ENCODE assay signal across 8 cellular contexts in the genomic region with DNA sequence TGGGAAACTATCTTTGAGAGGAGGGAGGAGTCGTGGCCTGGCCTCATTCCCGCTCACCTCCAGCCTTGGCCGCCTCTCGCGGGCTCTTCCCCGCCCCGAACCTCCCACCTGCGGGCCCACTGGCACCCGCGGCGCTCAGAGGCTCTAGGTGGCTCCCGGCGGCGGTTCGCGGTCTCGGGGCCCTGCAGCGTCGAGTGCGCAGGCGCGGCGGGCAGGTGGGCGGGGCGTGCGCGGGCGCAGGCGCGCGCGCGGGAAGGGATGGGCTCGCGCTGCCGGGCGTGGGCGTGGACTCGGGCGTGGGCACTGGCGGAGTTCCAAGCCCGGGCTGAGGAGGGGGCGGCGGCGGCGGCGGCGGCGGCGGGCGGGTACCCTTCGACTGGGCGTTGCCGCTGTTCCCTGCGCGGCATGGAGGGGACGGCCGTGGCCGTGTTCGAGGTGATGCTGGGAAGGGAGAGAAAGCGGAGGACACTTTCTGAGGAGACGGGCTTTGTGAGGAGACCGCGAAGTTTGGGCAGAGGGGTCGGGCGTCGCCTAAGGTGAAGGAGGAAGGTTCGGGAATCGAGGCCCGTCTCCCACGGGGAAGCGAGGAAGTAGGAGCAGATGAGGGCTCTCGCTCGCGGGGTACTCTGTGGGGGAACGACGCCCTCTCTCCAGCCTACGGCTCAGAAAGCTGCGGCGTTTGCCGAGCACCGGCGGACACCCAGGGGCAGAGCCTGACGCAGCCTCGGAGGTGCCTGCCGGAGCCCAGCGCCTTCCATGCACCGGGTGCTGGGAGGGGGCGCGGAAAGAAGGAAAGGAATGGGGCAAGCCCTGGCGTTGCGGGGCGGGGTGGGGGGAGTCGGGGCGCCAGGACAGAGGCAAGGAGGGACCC. TPM values are rescaled to one million over a fixed set of nuclear protein-coding genes. Genes with fewer than 3 reads are reported as not detected.
A peak's percentile ranks its signal among the peaks of the same experiment; 100 is the strongest.
DNase-seq lines count a peak whose midpoint lies in the region; ATAC-seq and TF ChIP-seq lines count a peak whose summit lies in the region.

No MANE protein-coding gene starts in this region.

- H3K27ac Mint-ChIP-seq in immature natural killer cell, result peak overlapping the region; percentile 70 to 89 (median 76)

- peak overlapping the region; percentile 97 for H2AFZ ChIP-seq in mammary epithelial cell (ENCODE audit: low read depth, low read length)

- H3K4me1 ChIP-seq in mammary epithelial cell (ENCODE audit: insufficient read depth, low read length) (peaks cover 28% of the 10 kb centered on the region), spleen (peaks cover 4 to 31% (median 18%) of the 10 kb centered on the region in 6 donors)

- H3K27me3 ChIP-seq in mammary epithelial cell (ENCODE audit: insufficient read depth, low read length), result no peaks in the 10 kb centered on the region
- H3K27me3 ChIP-seq in spleen (replicated peaks in 1 of 7), result no peaks in the 10 kb centered on the region

- H3K27me3 Mint-ChIP-seq in immature natural killer cell (ENCODE audit: low read depth in 3 of 3), result peaks cover 3 to 10% (median 4%) of the 10 kb centered on the region in 3 donors

- in situ Hi-C loops in mammary epithelial cell (cut with MboI; ENCODE audit: low sequenced_read_pairs in 2 of 2), result no loop called here

- CTCF ChIA-PET in mammary epithelial cell (lab: Charles Lee; ENCODE audit: low non-redundant PET), result no interaction called here

- DNase-seq in 8988T (peak; percentile 98), NCI-H2196 (lab: John Stamatoyannopoulos, UW; ENCODE audit: unreplicated experiment) (peak; percentile 87), mammary epithelial cell (peak; percentile 82), immature natural killer cell (peak; percentile 89 to 92 (median 91)), spleen (peak; percentile 95)

- H3K79me2 ChIP-seq in mammary epithelial cell (ENCODE audit: insufficient read depth, low read length), result peaks cover 36% of the 10 kb centered on the region

- peak overlapping the region; percentile 86 for H3K4me2 ChIP-seq in mammary epithelial cell (ENCODE audit: insufficient read depth, low read depth, low read length)

- H3K9me3 ChIP-seq in mammary epithelial cell (replicated peaks; ENCODE audit: insufficient read depth, low read length) (no peaks in the 10 kb centered on the region), spleen (peaks cover 0 to 20% (median 12%) of the 10 kb centered on the region in 8 donors)

- peaks cover 8 to 10% of the 10 kb centered on the region in 2 donors for H3K4me1 Mint-ChIP-seq in immature natural killer cell

- no peaks in the 10 kb centered on the region for H4K20me1 ChIP-seq in mammary epithelial cell (ENCODE audit: insufficient read depth, low read length)

- WGBS in mammary epithelial cell (ENCODE audit: low coverage, missing lambda C conversion rate), result 0% methylated on average over 4 of the region's 95 CpGs
- 0 to 1% (median 0%) methylated on average over 40 to 95 of the region's 95 CpGs for WGBS in spleen, 5 donors

- H3K9ac ChIP-seq in mammary epithelial cell (ENCODE audit: insufficient read depth, low read length), result peak overlapping the region; percentile 80

- H3K36me3 ChIP-seq in mammary epithelial cell (ENCODE audit: insufficient read depth, low read length), result no peaks in the 10 kb centered on the region
- no peaks in the 10 kb centered on the region for H3K36me3 ChIP-seq in spleen

- intact Hi-C loops in mammary epithelial cell (cut with micrococcal nuclease) (loop anchor here (2.0 kb wide), 2 partner anchors 58 to 70 kb away; no protein-coding TSS in a partner anchor), spleen (cut with DNase I; ENCODE audit: low total_unique reads) (no loop called here)

- dilution Hi-C loops in mammary epithelial cell (cut with HindIII; ENCODE audit: low sequenced_read_pairs), result no loop called here

- no peak for TF ChIP-seq POLR2A in spleen (IDR thresholded peaks at IDR 0.05)

- H3K36me3 Mint-ChIP-seq in immature natural killer cell, result no peaks in the 10 kb centered on the region

- H3K4me3 Mint-ChIP-seq in immature natural killer cell, result peak overlapping the region; percentile 84 to 95 (median 93)

- no peak for TF ChIP-seq CTCF in WI38 (IDR thresholded peaks at IDR 0.05; ENCODE audit: low read depth, low read length)
- TF ChIP-seq CTCF in mammary epithelial cell (conservative IDR thresholded peaks at IDR 0.05 in 1 of 2, IDR thresholded peaks at IDR 0.05 in 1 of 2; ENCODE audit: extremely low read depth in 1 of 2, insufficient read depth in 1 of 2, low read depth in 1 of 2, low read length in 2 of 2), result no peak
- TF ChIP-seq CTCF in spleen (IDR thresholded peaks at IDR 0.05 in 8 of 11, conservative IDR thresholded peaks at IDR 0.05 in 3 of 11), result peak in 1 of 11 experiments; percentile 9

- peak overlapping the region; percentile 92 for H3K27ac ChIP-seq in mammary epithelial cell (ENCODE audit: insufficient read depth, low read depth, low read length)
- H3K27ac ChIP-seq in spleen, result peak overlapping the region; percentile 69 to 93 (median 85)

- peaks cover 0 to 1% (median 0%) of the 10 kb centered on the region in 6 donors for H3K9me3 Mint-ChIP-seq in immature natural killer cell

- H3K4me3 ChIP-seq in WI38 (ENCODE audit: low read depth, low read length) (peak overlapping the region; percentile 91), mammary epithelial cell (replicated peaks in 1 of 3; ENCODE audit: insufficient read depth in 1 of 3, low read depth in 2 of 3, low read length in 3 of 3) (peak overlapping the region; percentile 66 to 97 (median 84)), spleen (peak overlapping the region; percentile 68 to 95 (median 82))

- BruUV-seq in mammary epithelial cell (replicated peaks; lab: Mats Ljungman, UMichigan), result no TSS peak

- ATAC-seq in GM18858 (IDR thresholded peaks at IDR 0.05; ENCODE audit: unreplicated experiment) (peak; percentile 34), HG03095 (IDR thresholded peaks at IDR 0.05; ENCODE audit: unreplicated experiment) (peak; percentile 78)

RNA-seq across cellular contexts. Expression of gene SPTBN2, which starts 15.7 kb away (rescaled TPM):
- total RNA-seq in mammary epithelial cell (10 to 100 TPM; 24.8 to 57.2 TPM), spleen (1 to 10 TPM; 3.3 to 5.1 (median 3.7) TPM)
- polyA plus RNA-seq in mammary epithelial cell (10.9 TPM), immature natural killer cell (not detected), spleen (1 to 10 TPM in 1 of 3 donors, under 1 TPM in 2; 0.61 to 1.5 (median 0.80) TPM)
- 35.6 TPM for polyA minus RNA-seq in mammary epithelial cell

Comparison
In these comparisons a context has a peak if more than half of its experiments do, and no peak if none do; other contexts are left out.
1. Peak in every context shown above with its lines: DNase-seq, ATAC-seq, H3K4me3 ChIP-seq and H3K27ac ChIP-seq.